8 cellular contexts compared by ENCODE assay signal in genomic region chr11:78079232-78080083, GRCh38. TPM values are rescaled to one million over a fixed set of nuclear protein-coding genes. Genes with fewer than 3 reads are reported as not detected.
DNase-seq lines count a peak whose midpoint lies in the region; ATAC-seq, FAIRE-seq and TF ChIP-seq lines count a peak whose summit lies in the region.

Gene NDUFC2, minus strand, starts transcription at chr11:78079862. Its CDS starts 118 bp downstream, at chr11:78079744.

- peak within 1 kb of the TSS; percentile 92 for H2AFZ ChIP-seq in SU-DHL-6 (ENCODE audit: low read depth, low read length, severe bottlenecking)

- CTCF ChIA-PET in HEK293 (lab: Yijun Ruan, JAX), result interaction anchor here (0.6 to 0.8 kb wide), 5 partner anchors 8 to 432 kb away, joined by 3 to 4 read pairs (median 3); no protein-coding TSS in a partner anchor

- H3K9ac ChIP-seq in SU-DHL-6 (ENCODE audit: low read length), result peak within 1 kb of the TSS; percentile 85

- WGBS in pancreas, 2 donors, result 0% methylated on average over 65 to 68 of the region's 68 CpGs
- under 1% methylated on average over 68 of the region's 68 CpGs for WGBS in thymus

- peak; percentile 40; the same call in 1 of the 2 replicates for TF ChIP-seq CTCF in HEK293 (tag by site-specific recombination; IDR thresholded peaks at IDR 0.05)
- TF ChIP-seq CTCF in SU-DHL-6 (IDR thresholded peaks at IDR 0.05; ENCODE audit: insufficient read depth, low read length, poor library complexity, severe bottlenecking), result no peak
- no peak for TF ChIP-seq CTCF in pancreas (IDR thresholded peaks at IDR 0.05)

- FAIRE-seq in pancreas (lab: Jason Lieb, UNC), result no peak

- H3K27me3 ChIP-seq in SU-DHL-6 (ENCODE audit: low read length) (no peaks in the 10 kb centered on the region), pancreas (no peaks in the 10 kb centered on the region), thymus (ENCODE audit: control insufficient read depth, insufficient read depth) (no peaks in the 10 kb centered on the region)

- peak; percentile 97 for ATAC-seq in Right ventricle myocardium superior (ENCODE audit: poor library complexity)
- peak; percentile 98 to 99 (median 98) for ATAC-seq in pancreas

- no peaks in the 10 kb centered on the region for H3K9me2 ChIP-seq in SU-DHL-6 (replicated peaks; ENCODE audit: insufficient read depth, low read length)

- no peaks in the 10 kb centered on the region for H3F3A ChIP-seq in SU-DHL-6 (ENCODE audit: insufficient read depth)

- peaks cover 50% of the 10 kb centered on the region for H3K79me2 ChIP-seq in SU-DHL-6 (ENCODE audit: insufficient read depth, low read length)

- H3K27ac ChIP-seq in HEK293 (ENCODE audit: extremely low read depth, low read depth, low read length) (peak within 1 kb of the TSS; percentile 61), SU-DHL-6 (ENCODE audit: low read depth, low read length) (no peak within 1 kb of the TSS), pancreas (peak within 1 kb of the TSS; percentile 72 to 82 (median 78)), thymus (ENCODE audit: low read depth) (peak within 1 kb of the TSS; percentile 68)

- POLR2A ChIA-PET in HEK293 (lab: Yijun Ruan, JAX), result interaction anchor here (0.6 to 1.4 kb wide), 5 partner anchors 39 to 230 kb away, joined by 3 to 6 read pairs (median 4); partner anchors contain the start of genes INTS4 and KCTD21

- peaks cover 0 to 22% of the 10 kb centered on the region in 2 experiments; a peak in 1 of 3 replicates for H3K36me3 ChIP-seq in HEK293 (ENCODE audit: control insufficient read depth in 2 of 2, insufficient read depth in 1 of 2, low read length in 2 of 2)
- H3K36me3 ChIP-seq in SU-DHL-6 (ENCODE audit: low read length), result no peaks in the 10 kb centered on the region
- no peaks in the 10 kb centered on the region for H3K36me3 ChIP-seq in pancreas
- no peaks in the 10 kb centered on the region for H3K36me3 ChIP-seq in thymus (ENCODE audit: control insufficient read depth, insufficient read depth)

- H3K9me3 ChIP-seq in HEK293 (ENCODE audit: control insufficient read depth, insufficient read depth, low read depth, low read length) (no peaks in the 10 kb centered on the region), SU-DHL-6 (ENCODE audit: insufficient read depth, low read length) (no peaks in the 10 kb centered on the region), pancreas (no peaks in the 10 kb centered on the region), thymus (ENCODE audit: control insufficient read depth) (no peaks in the 10 kb centered on the region)

- H3K4me3 ChIP-seq in HEK293 (ENCODE audit: low read depth, low read length) (peak within 1 kb of the TSS; percentile 83), SU-DHL-6 (ENCODE audit: insufficient read depth, low read length, poor library complexity, severe bottlenecking) (peak within 1 kb of the TSS; percentile 78), pancreas (peak within 1 kb of the TSS; percentile 87 to 97 (median 94)), thymus (ENCODE audit: low read length) (peak within 1 kb of the TSS; percentile 94)

- peaks cover 3% of the 10 kb centered on the region; the same call in 1 of the 2 replicates for H4K20me1 ChIP-seq in SU-DHL-6 (ENCODE audit: low read depth, low read length)

- H3K4me2 ChIP-seq in SU-DHL-6 (ENCODE audit: low read depth, low read length, poor library complexity, severe bottlenecking), result peak within 1 kb of the TSS; percentile 78

- intact Hi-C loops in Right ventricle myocardium superior (cut with DNase I) (no loop called here), pancreas (cut with DNase I) (no loop called here)

- peaks cover 3% of the 10 kb centered on the region; the same call in 1 of the 2 replicates for H3K4me1 ChIP-seq in HEK293 (ENCODE audit: control insufficient read depth, insufficient read depth, low read length)
- peaks cover 8 to 27% (median 13%) of the 10 kb centered on the region in 3 donors for H3K4me1 ChIP-seq in pancreas
- peaks cover 21% of the 10 kb centered on the region for H3K4me1 ChIP-seq in thymus (ENCODE audit: control insufficient read depth, insufficient read depth, low read length)

- DNase-seq in GM04504 (ENCODE audit: low read depth) (peak; percentile 54), MV-4-11 (lab: John Stamatoyannopoulos, UW) (peak; percentile 78), Right ventricle myocardium superior (peak; percentile 90), pancreas (peak; percentile 66 to 91 (median 76))
- peak; percentile 6 for DNase-seq in activated naive CD8-positive, alpha-beta T cell treated with anti-CD3 and anti-CD28 coated beads, Interleukin-2, amount 50 U/mL, for 16 hours (ENCODE audit: low read depth, low spot score)

TF ChIP-seq in HEK293, 187 proteins besides CTCF, POLR2A, EP300 and RAD21 (continues in another document):
- TF ChIP-seq MZF1 (tag by site-specific recombination; IDR thresholded peaks at IDR 0.05; ENCODE audit: borderline replicate concordance) (no peak), ZBTB1 (tag by site-specific recombination; IDR thresholded peaks at IDR 0.05) (no peak), FEZF1 (tag by site-specific recombination; IDR thresholded peaks at IDR 0.05) (peak; percentile 22; the same call in 1 of the 2 replicates), ZFHX2 (tag by site-specific recombination; conservative IDR thresholded peaks at IDR 0.05) (peak; percentile 73), KLF9 (tag by site-specific recombination; IDR thresholded peaks at IDR 0.05; ENCODE audit: low read depth) (peak; percentile 30; the same call in 1 of the 2 replicates), ZNF354C (tag by site-specific recombination; IDR thresholded peaks at IDR 0.05; ENCODE audit: borderline replicate concordance, low read depth) (no peak), ZNF148 (tag by site-specific recombination; IDR thresholded peaks at IDR 0.05; ENCODE audit: borderline replicate concordance) (no peak), ZNF76 (tag by site-specific recombination; IDR thresholded peaks at IDR 0.05; ENCODE audit: borderline replicate concordance, low read depth) (peak; percentile 79), ZNF391 (tag by site-specific recombination; IDR thresholded peaks at IDR 0.05; ENCODE audit: borderline replicate concordance, low read depth) (peak; percentile 89; the same call in 1 of the 2 replicates), WT1 (tag by site-specific recombination; IDR thresholded peaks at IDR 0.05) (peak; percentile 44; the same call in 1 of the 2 replicates), SCRT1 (tag by site-specific recombination; IDR thresholded peaks at IDR 0.05; ENCODE audit: borderline replicate concordance) (peak; percentile 78; the same call in 1 of the 2 replicates), ZNF792 (tag by site-specific recombination; IDR thresholded peaks at IDR 0.05) (0 out of 2 replicates have a peak, but pooled peaks have one; percentile 50), ZNF394 (tag by site-specific recombination; IDR thresholded peaks at IDR 0.05; ENCODE audit: borderline replicate concordance) (peak; percentile 78; the same call in 1 of the 2 replicates), ZBTB20 (tag by site-specific recombination; IDR thresholded peaks at IDR 0.05) (peak; percentile 53; the same call in 1 of the 2 replicates), REPIN1 (tag by site-specific recombination; IDR thresholded peaks at IDR 0.05; ENCODE audit: low read depth) (peak; percentile 83; the same call in 1 of the 2 replicates), EGR2 (tag by site-specific recombination; IDR thresholded peaks at IDR 0.05; ENCODE audit: low read depth) (peak; percentile 59; the same call in 1 of the 2 replicates), ZXDB (tag by site-specific recombination; IDR thresholded peaks at IDR 0.05) (peak; percentile 91), ZBTB11 (tag by site-specific recombination; conservative IDR thresholded peaks at IDR 0.05; ENCODE audit: low read depth) (peak; percentile 99)

RNA-seq across cellular contexts. Expression of gene NDUFC2, which starts in this region (rescaled TPM):
- total RNA-seq in Right ventricle myocardium superior (328 TPM), pancreas (10 to 100 TPM; 57.7 to 80.4 (median 73.6) TPM)
- polyA plus RNA-seq in pancreas (100 to 1,000 TPM in 1 of 2 donors, 10 to 100 TPM in 1; 42.6 to 114 TPM), thymus (133 TPM)

Comparison
In these comparisons a context has a peak if more than half of its experiments do, and no peak if none do; other contexts are left out.
1. DNase-seq: peak in every context shown above with its lines; median percentile 90 in Right ventricle myocardium superior; 78 in MV-4-11; 76 in pancreas; 54 in GM04504; 6 in activated naive CD8-positive, alpha-beta T cell treated with anti-CD3 and anti-CD28 coated beads, Interleukin-2, amount 50 U/mL, for 16 hours.